10 cellular contexts compared by ENCODE assay signal in genomic region chr9:123335227-123335985, GRCh38. TPM values are rescaled to one million over a fixed set of nuclear protein-coding genes. Genes with fewer than 3 reads are reported as not detected.
A peak's percentile ranks its signal among the peaks of the same experiment; 100 is the strongest.
DNase-seq lines count a peak whose midpoint lies in the region; ATAC-seq and TF ChIP-seq lines count a peak whose summit lies in the region.
"Had no signal": no experiment of that assay in that cellular context is flagged by ENCODE, and none has a peak within 500 bp of the region (broad histone marks: within the 10 kb centered on the region; RNA-seq: fewer than 3 reads in every experiment).

No MANE protein-coding gene starts in this region.

- H3K4me1 Mint-ChIP-seq in activated CD4-positive, alpha-beta T cell treated with anti-CD3 and anti-CD28 coated beads for 36 hours: peaks cover 28% of the 10 kb centered on the region
- peaks cover 17 to 20% of the 10 kb centered on the region in 2 donors for H3K4me1 Mint-ChIP-seq in effector memory CD8-positive, alpha-beta T cell (ENCODE audit: low read depth in 2 of 2)

- H3K27ac ChIP-seq in angular gyrus (ENCODE audit: low read depth, low read length): peak overlapping the region; percentile 84
- peak overlapping the region; percentile 22 for H3K27ac ChIP-seq in layer of hippocampus (ENCODE audit: low read depth, low read length)
- no peak overlapping the region for H3K27ac ChIP-seq in testis

- H3K27ac Mint-ChIP-seq in activated CD4-positive, alpha-beta T cell treated with anti-CD3 and anti-CD28 coated beads for 36 hours: peak overlapping the region; percentile 32
- no peak overlapping the region for H3K27ac Mint-ChIP-seq in effector memory CD8-positive, alpha-beta T cell

- no peaks in the 10 kb centered on the region for H3K27me3 Mint-ChIP-seq in activated CD4-positive, alpha-beta T cell treated with anti-CD3 and anti-CD28 coated beads for 36 hours
- no peaks in the 10 kb centered on the region for H3K27me3 Mint-ChIP-seq in effector memory CD8-positive, alpha-beta T cell
- H3K27me3 Mint-ChIP-seq: naive thymus-derived CD8-positive, alpha-beta T cell had no signal

- DNase-seq in activated CD4-positive, alpha-beta T cell treated with anti-CD3 and anti-CD28 coated beads for 36 hours: no peak
- DNase-seq in activated CD4-positive, alpha-beta T cell treated with anti-CD3 and anti-CD28 coated beads for 1 hour: no peak
- peak; percentile 40 for DNase-seq in testis
- DNase-seq in effector memory CD8-positive, alpha-beta T cell: no peak
- DNase-seq: central memory CD4-positive, alpha-beta T cell; naive thymus-derived CD8-positive, alpha-beta T cell had no signal

- no peak for TF ChIP-seq CTCF in testis (IDR thresholded peaks at IDR 0.05)

- no peak for ATAC-seq in activated CD4-positive, alpha-beta T cell treated with anti-CD3 and anti-CD28 coated beads for 36 hours
- ATAC-seq in HG02678 (IDR thresholded peaks at IDR 0.05; ENCODE audit: unreplicated experiment) (no peak), GM18909 (IDR thresholded peaks at IDR 0.05; ENCODE audit: poor library complexity, unreplicated experiment) (no peak)
- ATAC-seq in effector memory CD8-positive, alpha-beta T cell (replicated peaks): no peak
- ATAC-seq: naive thymus-derived CD8-positive, alpha-beta T cell had no signal

- no peak for TF ChIP-seq POLR2A in testis (IDR thresholded peaks at IDR 0.05)

- intact Hi-C loops in activated CD4-positive, alpha-beta T cell treated with anti-CD3 and anti-CD28 coated beads for 36 hours (cut with DNase I, micrococcal nuclease): no loop called here
- intact Hi-C loops in testis (cut with DNase I; ENCODE audit: low total_unique reads): no loop called here

- H3K4me3 ChIP-seq in testis: no peak overlapping the region

- peaks cover 9% of the 10 kb centered on the region for H3K4me1 ChIP-seq in testis

- H3K36me3 ChIP-seq in testis (ENCODE audit: low read depth, missing control alignments): no peaks in the 10 kb centered on the region

- POLR2A ChIA-PET in activated CD4-positive, alpha-beta T cell treated with anti-CD3 and anti-CD28 coated beads for 36 hours (lab: Charles Lee): no interaction called here

- H3K9me3 Mint-ChIP-seq in activated CD4-positive, alpha-beta T cell treated with anti-CD3 and anti-CD28 coated beads for 36 hours (ENCODE audit: low read depth): no peaks in the 10 kb centered on the region
- no peaks in the 10 kb centered on the region for H3K9me3 Mint-ChIP-seq in effector memory CD8-positive, alpha-beta T cell
- H3K9me3 Mint-ChIP-seq: naive thymus-derived CD8-positive, alpha-beta T cell had no signal

- no peaks in the 10 kb centered on the region for H3K27me3 ChIP-seq in layer of hippocampus (ENCODE audit: control insufficient read depth, insufficient read depth, low read length)
- H3K27me3 ChIP-seq in testis: no peaks in the 10 kb centered on the region

- H3K36me3 Mint-ChIP-seq in activated CD4-positive, alpha-beta T cell treated with anti-CD3 and anti-CD28 coated beads for 36 hours (ENCODE audit: low read depth): no peaks in the 10 kb centered on the region
- peaks cover 4% of the 10 kb centered on the region for H3K36me3 Mint-ChIP-seq in effector memory CD8-positive, alpha-beta T cell (ENCODE audit: insufficient read depth)
- H3K36me3 Mint-ChIP-seq: naive thymus-derived CD8-positive, alpha-beta T cell had no signal

- H3K4me3 Mint-ChIP-seq in activated CD4-positive, alpha-beta T cell treated with anti-CD3 and anti-CD28 coated beads for 36 hours: no peak overlapping the region
- no peak overlapping the region for H3K4me3 Mint-ChIP-seq in effector memory CD8-positive, alpha-beta T cell

- CTCF ChIA-PET in activated CD4-positive, alpha-beta T cell treated with anti-CD3 and anti-CD28 coated beads for 36 hours (lab: Charles Lee): interaction anchor here (0.6 to 1.2 kb wide), 2 partner anchors 11 to 1470 kb away, joined by 3 to 4 read pairs; no protein-coding TSS in a partner anchor

- no peaks in the 10 kb centered on the region for H3K9me3 ChIP-seq in testis

- 43 to 65% methylated on average over 9 of the region's 9 CpGs for WGBS in testis, 2 donors

RNA-seq across cellular contexts. Expression of gene CRB2, which starts 20.6 kb away (rescaled TPM):
- total RNA-seq in activated CD4-positive, alpha-beta T cell treated with anti-CD3 and anti-CD28 coated beads for 36 hours: not detected
- under 1 TPM; 0.63 to 0.68 TPM for total RNA-seq in testis
- 3.4 TPM for polyA plus RNA-seq in testis (ENCODE audit: insufficient read depth, low read depth, low replicate concordance)

Comparison
In these comparisons a context has a peak if more than half of its experiments do, and no peak if none do; other contexts are left out.
1. H3K27ac ChIP-seq: peak in angular gyrus (single experiment) and layer of hippocampus (single experiment); none in testis (0 of 2).